Comparison of ENCODE assay signal across 8 cellular contexts in genomic region chr17:29148790-29149430, GRCh38. TPM values are rescaled to one million over a fixed set of nuclear protein-coding genes. Genes with fewer than 3 reads are reported as not detected.
DNase-seq lines count a peak whose midpoint lies in the region; FAIRE-seq and TF ChIP-seq lines count a peak whose summit lies in the region.

No MANE protein-coding gene starts in this region.

- H3K79me2 ChIP-seq in Loucy (ENCODE audit: insufficient read depth, low read length), result no peaks in the 10 kb centered on the region

- H2BK120ac ChIP-seq in neuronal stem cell (ENCODE audit: low read depth, low read length), result no peak overlapping the region

- peak; percentile 80 for TF ChIP-seq CTCF in Loucy (conservative IDR thresholded peaks at IDR 0.05; ENCODE audit: low read length)

- in situ Hi-C loops in G401 (cut with HindIII; ENCODE audit: low sequenced_read_pairs), result no loop called here

- H4K91ac ChIP-seq in neuronal stem cell (ENCODE audit: low read depth, low read length, poor library complexity), result no peak overlapping the region

- no peak for FAIRE-seq in H54 (lab: Jason Lieb, UNC)

- peak overlapping the region; percentile 64 for H2AK5ac ChIP-seq in neuronal stem cell (ENCODE audit: low read depth, low read length)

- H3K4me2 ChIP-seq in Loucy (ENCODE audit: low read depth, low read length, poor library complexity, severe bottlenecking) (peak overlapping the region; percentile 69), neuronal stem cell (ENCODE audit: insufficient read depth, low read length, poor library complexity, severe bottlenecking) (peak overlapping the region; percentile 50)

- H2AFZ ChIP-seq in Loucy (ENCODE audit: low read length) (peak overlapping the region; percentile 74), neuronal stem cell (ENCODE audit: low read length) (peak overlapping the region; percentile 86)

- no peak overlapping the region for H2BK12ac ChIP-seq in neuronal stem cell (ENCODE audit: low read length)

- H3K14ac ChIP-seq in neuronal stem cell (ENCODE audit: low read length), result no peak overlapping the region

- no peak overlapping the region for H2BK15ac ChIP-seq in neuronal stem cell (ENCODE audit: low read length)

- peak; percentile 86 for DNase-seq in G401 (ENCODE audit: low spot score)
- peak; percentile 80 for DNase-seq in H54 (ENCODE audit: insufficient read length, low spot score)
- peak; percentile 30 for DNase-seq in SIG-M5 (lab: John Stamatoyannopoulos, UW)
- DNase-seq in activated gamma-delta T cell treated with anti-CD3 and anti-CD28 coated beads, Interleukin-2, amount 50 U/mL, for 16 hours (ENCODE audit: low read depth), result peak; percentile 87
- peak; percentile 87 for DNase-seq in foreskin melanocyte
- peak; percentile 94 for DNase-seq in neuronal stem cell (ENCODE audit: low spot score)

- H3K9ac ChIP-seq in Loucy (ENCODE audit: low read depth, low read length, poor library complexity, severe bottlenecking), result peak overlapping the region; percentile 67
- H3K9ac ChIP-seq in neuronal stem cell (ENCODE audit: low read depth, low read length, poor library complexity), result no peak overlapping the region
- peak overlapping the region; percentile 63 to 85 (median 78) for H3K9ac ChIP-seq in subcutaneous abdominal adipose tissue (ENCODE audit: low read length in 5 of 5)

- H3K36me3 ChIP-seq in Loucy (ENCODE audit: insufficient read depth, low read length) (no peaks in the 10 kb centered on the region), neuronal stem cell (replicated peaks in 1 of 2; ENCODE audit: control insufficient read depth in 2 of 2, insufficient read depth in 2 of 2, low read length in 2 of 2) (no peaks in the 10 kb centered on the region), subcutaneous abdominal adipose tissue (ENCODE audit: control insufficient read depth in 5 of 5, insufficient read depth in 5 of 5, low read length in 5 of 5) (no peaks in the 10 kb centered on the region)

- no peaks in the 10 kb centered on the region for H3K79me1 ChIP-seq in neuronal stem cell (ENCODE audit: low read depth, low read length)

- peak; percentile 43; the same call in 1 of the 2 replicates for TF ChIP-seq POLR2A in H54 (IDR thresholded peaks at IDR 0.05; ENCODE audit: low read depth, low read length)

- no peak overlapping the region for H3K4ac ChIP-seq in neuronal stem cell (ENCODE audit: low read length)

- no peaks in the 10 kb centered on the region for H3K9me2 ChIP-seq in Loucy (replicated peaks; ENCODE audit: low read depth, low read length)

- H4K20me1 ChIP-seq in Loucy (ENCODE audit: insufficient read depth, low read length, poor library complexity, severe bottlenecking), result no peaks in the 10 kb centered on the region

- H3K27me3 ChIP-seq in Loucy (ENCODE audit: insufficient read depth, low read length, poor library complexity, severe bottlenecking) (no peaks in the 10 kb centered on the region), neuronal stem cell (ENCODE audit: control insufficient read depth in 3 of 3, insufficient read depth in 3 of 3, low read depth in 1 of 3, low read length in 3 of 3) (no peaks in the 10 kb centered on the region), subcutaneous abdominal adipose tissue (ENCODE audit: control insufficient read depth in 5 of 5, insufficient read depth in 4 of 5, low read length in 5 of 5) (no peaks in the 10 kb centered on the region)

- H3K18ac ChIP-seq in neuronal stem cell (ENCODE audit: low read length), result peak overlapping the region; percentile 23

- H3K4me3 ChIP-seq in Loucy (ENCODE audit: low read length, poor library complexity, severe bottlenecking) (peak overlapping the region; percentile 72), neuronal stem cell (ENCODE audit: low read length in 2 of 2) (peak overlapping the region in 1 of 2 donors; percentile 28), subcutaneous abdominal adipose tissue (ENCODE audit: low read depth in 1 of 5, low read length in 5 of 5) (peak overlapping the region; percentile 65 to 76 (median 73))

- WGBS in neuronal stem cell (ENCODE audit: extremely low coverage in 2 of 2, insufficient read length in 2 of 2, insufficient replicate concordance in 1 of 2), 2 donors, result no CpG with 5 or more reads among the region's 34 CpGs

- H3K23ac ChIP-seq in neuronal stem cell (ENCODE audit: low read depth, low read length, poor library complexity), result no peak overlapping the region

- H3K9me3 ChIP-seq in Loucy (ENCODE audit: insufficient read depth, low read depth, low read length) (no peaks in the 10 kb centered on the region), neuronal stem cell (replicated peaks in 1 of 2; ENCODE audit: control insufficient read depth in 2 of 2, insufficient read depth in 1 of 2, low read depth in 1 of 2, low read length in 2 of 2) (no peaks in the 10 kb centered on the region), subcutaneous abdominal adipose tissue (ENCODE audit: control insufficient read depth in 5 of 5, low read length in 5 of 5) (no peaks in the 10 kb centered on the region)

- H2BK5ac ChIP-seq in neuronal stem cell (ENCODE audit: low read length), result peak overlapping the region; percentile 6

- peaks cover 44% of the 10 kb centered on the region for H3K4me1 ChIP-seq in Loucy (ENCODE audit: insufficient read depth, low read length, poor library complexity, severe bottlenecking)
- H3K4me1 ChIP-seq in neuronal stem cell (ENCODE audit: control insufficient read depth in 2 of 2, insufficient read depth in 1 of 2, low read depth in 1 of 2, low read length in 2 of 2), result peaks cover 15% of the 10 kb centered on the region in 2 donors
- peaks cover 3 to 38% (median 30%) of the 10 kb centered on the region in 5 donors for H3K4me1 ChIP-seq in subcutaneous abdominal adipose tissue (ENCODE audit: control insufficient read depth in 5 of 5, insufficient read depth in 5 of 5, low read length in 5 of 5)

- no peak overlapping the region for H4K8ac ChIP-seq in neuronal stem cell (ENCODE audit: low read depth, low read length)

- H3K27ac ChIP-seq in neuronal stem cell (replicated peaks; ENCODE audit: low read length), result peak overlapping the region; percentile 56
- peak overlapping the region; percentile 74 for H3K27ac ChIP-seq in subcutaneous abdominal adipose tissue (ENCODE audit: low read depth, low read length)

- no peaks in the 10 kb centered on the region for H3F3A ChIP-seq in Loucy (ENCODE audit: low read depth)

RNA-seq across cellular contexts. Expression of gene MYO18A, which starts 31.3 kb away (rescaled TPM):
- 26.0 and 42.1 TPM in 2 replicates for total RNA-seq in G401 (2014; rRNA removed; shearing (Covaris generic))
- 12.3 TPM for polyA plus RNA-seq in neuronal stem cell (2013, experiment 1 of 2)
- polyA plus RNA-seq in neuronal stem cell (2013, experiment 2 of 2), result 12.3 TPM

Comparison
In these comparisons a context has a peak if more than half of its experiments do, and no peak if none do; other contexts are left out.
1. DNase-seq: peak in every context shown above with its lines; median percentile 94 in neuronal stem cell; 87 in activated gamma-delta T cell treated with anti-CD3 and anti-CD28 coated beads, Interleukin-2, amount 50 U/mL, for 16 hours; 87 in foreskin melanocyte; 86 in G401; 80 in H54; 30 in SIG-M5.